In genomic region chr4:188197566-188197965, GRCh38 we compare ENCODE assay signal across 9 cellular contexts. TPM values are rescaled to one million over a fixed set of nuclear protein-coding genes. Genes with fewer than 3 reads are reported as not detected.
"Had no signal": no experiment of that assay in that cellular context is flagged by ENCODE, and none has a peak within 500 bp of the region (broad histone marks: within the 10 kb centered on the region; RNA-seq: fewer than 3 reads in every experiment).

No MANE protein-coding gene starts in this region.

- ATAC-seq: K562 had no signal

- H3K27ac ChIP-seq: GM23248, HL-60 had no signal

- FAIRE-seq: H54, K562 had no signal

- H3K4me3 ChIP-seq: GM23248, K562 had no signal

- DNase-seq: GM23248, GOT3, H9, HCEC 1CT, IMR-90 had no signal

- H2AFZ ChIP-seq: GM23248 had no signal

- H3K9ac ChIP-seq: GM23248 had no signal

RNA-seq across cellular contexts. Expression of gene TRIML1, which starts 58.3 kb away (rescaled TPM):
- total RNA-seq: GM23248, H9, HT1080, IMR-90, K562 had no signal
- polyA plus RNA-seq: GM23248, IMR-90 had no signal
